ENCODE assay signal across 24 cellular contexts in genomic region chr2:14927021-14927564, GRCh38.
"Had no signal": no experiment of that assay in that cellular context is flagged by ENCODE, and none has a peak within 500 bp of the region (broad histone marks: within the 10 kb centered on the region; RNA-seq: fewer than 3 reads in every experiment).

No MANE protein-coding gene starts in this region.

- H3K4me3 Mint-ChIP-seq: memory B cell; natural killer cell treated with Interleukin-12 subunit alpha and Interleukin-12 subunit beta and Interleukin-15 and Interleukin-18, amount 100 ng/mL, for 72 hours; stimulated activated memory B cell treated with anti-CD40 and anti-IgM and Interleukin-4, amounts not matched to agents 10 μg/mL and 1 μg/mL and 100 μg/mL, for 72 hours; stimulated activated naive CD8-positive, alpha-beta T cell treated with anti-CD3 and anti-CD28 coated beads, Interleukin-15, Interleukin-2, amounts not matched to agents 100 ng/mL and 50 ng/mL, for 24 hours had no signal

- H2AFZ ChIP-seq: parathyroid adenoma had no signal

- H3K4me1 ChIP-seq: heart left ventricle, left ventricle myocardium inferior, lower lobe of right lung, parathyroid adenoma, psoas muscle, spleen, testis, transverse colon had no signal

- H3K4me1 Mint-ChIP-seq: memory B cell; stimulated activated memory B cell treated with anti-CD40 and anti-IgM and Interleukin-4, amounts not matched to agents 10 μg/mL and 1 μg/mL and 100 μg/mL, for 72 hours had no signal

- H3K27me3 Mint-ChIP-seq: natural killer cell treated with Interleukin-12 subunit alpha and Interleukin-12 subunit beta and Interleukin-15 and Interleukin-18, amount 100 ng/mL, for 72 hours; stimulated activated memory B cell treated with anti-CD40 and anti-IgM and Interleukin-4, amounts not matched to agents 10 μg/mL and 1 μg/mL and 100 μg/mL, for 72 hours; stimulated activated naive CD8-positive, alpha-beta T cell treated with anti-CD3 and anti-CD28 coated beads, Interleukin-15, Interleukin-2, amounts not matched to agents 100 ng/mL and 50 ng/mL, for 24 hours had no signal

- H3K9me3 ChIP-seq: lower lobe of right lung, psoas muscle, testis, transverse colon had no signal

- H3K36me3 Mint-ChIP-seq: memory B cell; natural killer cell treated with Interleukin-12 subunit alpha and Interleukin-12 subunit beta and Interleukin-15 and Interleukin-18, amount 100 ng/mL, for 72 hours; stimulated activated memory B cell treated with anti-CD40 and anti-IgM and Interleukin-4, amounts not matched to agents 10 μg/mL and 1 μg/mL and 100 μg/mL, for 72 hours had no signal

- H3K27ac ChIP-seq: coronary artery, heart left ventricle, left ventricle myocardium inferior, lower lobe of right lung, parathyroid adenoma, psoas muscle, spleen, testis, transverse colon had no signal

- FAIRE-seq: frontal cortex had no signal

- ATAC-seq: heart left ventricle; lower lobe of right lung; natural killer cell treated with Interleukin-12 subunit alpha and Interleukin-12 subunit beta and Interleukin-15 and Interleukin-18, amount 100 ng/mL, for 72 hours; psoas muscle; sciatic nerve; stimulated activated memory B cell treated with anti-CD40 and anti-IgM and Interleukin-4, amounts not matched to agents 10 μg/mL and 1 μg/mL and 100 μg/mL, for 72 hours had no signal

- H3K79me2 ChIP-seq: parathyroid adenoma had no signal

- DNase-seq: effector CD8-positive, alpha-beta T cell; heart left ventricle; hypothalamus; islet precursor cell; left ventricle myocardium inferior; lower lobe of right lung; midbrain; occipital lobe; psoas muscle; retina; spleen; stimulated activated CD4-positive, alpha-beta T cell treated with anti-CD3 and anti-CD28 coated beads, Interleukin-15, amount 100 ng/mL, for 24 hours; stimulated activated CD4-positive, alpha-beta T cell treated with anti-CD3 and anti-CD28 coated beads, Interleukin-1b, Interleukin-23, amount 100 ng/mL, for 48 hours; stimulated activated CD4-positive, alpha-beta T cell treated with anti-CD3 and anti-CD28 coated beads, Interleukin-4, amount 100 ng/mL, for 24 hours; testis; transverse colon had no signal

- H3K27ac Mint-ChIP-seq: memory B cell; natural killer cell treated with Interleukin-12 subunit alpha and Interleukin-12 subunit beta and Interleukin-15 and Interleukin-18, amount 100 ng/mL, for 72 hours; stimulated activated memory B cell treated with anti-CD40 and anti-IgM and Interleukin-4, amounts not matched to agents 10 μg/mL and 1 μg/mL and 100 μg/mL, for 72 hours; stimulated activated naive CD8-positive, alpha-beta T cell treated with anti-CD3 and anti-CD28 coated beads, Interleukin-15, Interleukin-2, amounts not matched to agents 100 ng/mL and 50 ng/mL, for 24 hours had no signal

- H3K4me3 ChIP-seq: coronary artery, heart left ventricle, left ventricle myocardium inferior, lower lobe of right lung, psoas muscle, spleen, testis, transverse colon had no signal

- H3K27me3 ChIP-seq: heart left ventricle, spleen, testis, transverse colon had no signal

- H3K36me3 ChIP-seq: heart left ventricle, left ventricle myocardium inferior, lower lobe of right lung, spleen, transverse colon had no signal
